In the genomic region with DNA sequence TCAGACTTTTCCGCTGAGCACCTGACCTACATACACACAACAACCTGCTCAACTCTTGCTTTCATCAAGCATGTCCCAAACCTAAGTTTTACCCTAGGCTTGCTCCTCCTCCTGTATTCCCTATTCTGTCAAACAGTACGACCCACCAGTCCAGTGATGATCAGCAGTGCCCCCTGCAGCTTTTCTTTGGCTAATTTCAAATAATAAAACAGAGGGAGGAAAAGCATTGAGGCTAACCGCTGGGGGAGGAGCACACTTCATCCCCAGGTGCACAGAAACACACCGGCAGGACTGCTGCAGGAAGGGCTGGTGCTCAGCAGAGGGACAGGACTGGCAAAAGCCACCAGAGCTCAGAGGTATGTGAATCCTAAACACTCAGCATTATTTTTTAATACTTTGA, we compare ENCODE assay signal across 13 cellular contexts.
"Had no signal": no experiment of that assay in that cellular context is flagged by ENCODE, and none has a peak within 500 bp of the region (broad histone marks: within the 10 kb centered on the region; RNA-seq: fewer than 3 reads in every experiment).

No MANE protein-coding gene starts in this region.

- H3K27me3 Mint-ChIP-seq: activated naive CD4-positive, alpha-beta T cell treated with anti-CD3 and anti-CD28 coated beads, Interleukin-2, amount 10 ng/mL, durations not matched to agents 7 days and 5 days; naive thymus-derived CD4-positive, alpha-beta T cell had no signal

- DNase-seq: activated CD4-positive, CD25-positive, alpha-beta regulatory T cell; activated naive CD4-positive, alpha-beta T cell treated with anti-CD3 and anti-CD28 coated beads, Interleukin-2, amount 10 ng/mL, durations not matched to agents 7 days and 5 days; adrenal gland; dorsolateral prefrontal cortex; glutamatergic neuron; left colon; naive thymus-derived CD4-positive, alpha-beta T cell; stimulated activated CD4-positive, alpha-beta T cell treated with anti-CD3 and anti-CD28 coated beads, Interleukin-2, amount 100 ng/mL, for 48 hours; stimulated activated naive CD8-positive, alpha-beta T cell treated with anti-CD3 and anti-CD28 coated beads, Interleukin-15, Interleukin-2, amounts not matched to agents 100 U/mL and 50 U/mL, for 24 hours; T-helper 2 cell had no signal

- H3K4me3 ChIP-seq: adrenal gland, dorsolateral prefrontal cortex, suprapubic skin had no signal

- H3K27ac Mint-ChIP-seq: activated naive CD4-positive, alpha-beta T cell treated with anti-CD3 and anti-CD28 coated beads, Interleukin-2, amount 10 ng/mL, durations not matched to agents 7 days and 5 days; activated T-helper 2 cell treated with anti-CD3 and anti-CD28 coated beads, Interferon-gamma antibody, Interleukin-2, Interleukin-4, amounts not matched to agents 10 μg/mL and 5 μg/mL and 100 μg/mL, durations not matched to agents 14 hours and 24 hours and 36 hours had no signal

- H3K27ac ChIP-seq: adrenal gland, dorsolateral prefrontal cortex, suprapubic skin had no signal

- ATAC-seq: esophagus mucosa; left colon; naive thymus-derived CD4-positive, alpha-beta T cell; stimulated activated naive CD8-positive, alpha-beta T cell treated with anti-CD3 and anti-CD28 coated beads, Interleukin-15, Interleukin-2, amounts not matched to agents 100 U/mL and 50 U/mL, for 24 hours had no signal

- H3K4me1 Mint-ChIP-seq: activated naive CD4-positive, alpha-beta T cell treated with anti-CD3 and anti-CD28 coated beads, Interleukin-2, amount 10 ng/mL, durations not matched to agents 7 days and 5 days; naive thymus-derived CD4-positive, alpha-beta T cell had no signal

- H3K27me3 ChIP-seq: adrenal gland, dorsolateral prefrontal cortex, suprapubic skin had no signal

- H3K4me1 ChIP-seq: adrenal gland, suprapubic skin had no signal

- H3K4me3 Mint-ChIP-seq: activated naive CD4-positive, alpha-beta T cell treated with anti-CD3 and anti-CD28 coated beads, Interleukin-2, amount 10 ng/mL, durations not matched to agents 7 days and 5 days; naive thymus-derived CD4-positive, alpha-beta T cell had no signal

- H3K9me3 ChIP-seq: adrenal gland, suprapubic skin had no signal
